Comparison of ENCODE assay signal across 1 cellular context in the genomic region with DNA sequence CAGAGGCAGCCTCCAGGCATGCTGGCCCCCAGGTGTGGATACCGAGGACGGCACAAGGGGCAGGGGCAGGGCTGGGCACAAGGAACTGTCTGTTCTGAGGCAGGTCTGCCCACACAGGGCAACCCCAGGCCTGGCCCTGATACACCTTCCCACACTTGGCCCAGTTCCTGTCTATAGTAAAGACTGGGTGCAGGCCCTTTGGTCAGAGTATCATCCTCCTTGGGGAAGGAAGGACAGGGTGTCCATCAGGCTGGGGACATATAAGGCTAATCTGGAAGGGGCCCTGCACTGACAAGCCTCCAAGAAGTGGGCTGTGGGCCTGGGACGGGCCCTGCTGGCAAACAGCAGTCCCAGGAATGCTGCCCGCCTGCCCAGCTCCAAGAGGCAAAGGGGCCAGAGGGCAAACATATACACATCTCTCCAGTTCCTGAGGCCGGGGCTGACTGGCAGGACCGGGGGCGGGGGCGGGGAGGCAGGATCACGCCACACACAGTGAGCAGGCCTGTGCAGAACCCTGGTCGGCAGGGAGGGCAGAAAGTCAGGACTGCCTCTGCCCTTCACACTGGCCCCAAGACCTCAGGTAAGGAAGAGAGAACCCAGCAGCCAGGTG.
TF ChIP-seq lines count a peak whose summit lies in the region.

No MANE protein-coding gene starts in this region.

TF ChIP-seq in GM23338, 12 proteins besides CTCF, POLR2A, EP300 and RAD21 (continued from another document):
- TF ChIP-seq, protein P1, sequence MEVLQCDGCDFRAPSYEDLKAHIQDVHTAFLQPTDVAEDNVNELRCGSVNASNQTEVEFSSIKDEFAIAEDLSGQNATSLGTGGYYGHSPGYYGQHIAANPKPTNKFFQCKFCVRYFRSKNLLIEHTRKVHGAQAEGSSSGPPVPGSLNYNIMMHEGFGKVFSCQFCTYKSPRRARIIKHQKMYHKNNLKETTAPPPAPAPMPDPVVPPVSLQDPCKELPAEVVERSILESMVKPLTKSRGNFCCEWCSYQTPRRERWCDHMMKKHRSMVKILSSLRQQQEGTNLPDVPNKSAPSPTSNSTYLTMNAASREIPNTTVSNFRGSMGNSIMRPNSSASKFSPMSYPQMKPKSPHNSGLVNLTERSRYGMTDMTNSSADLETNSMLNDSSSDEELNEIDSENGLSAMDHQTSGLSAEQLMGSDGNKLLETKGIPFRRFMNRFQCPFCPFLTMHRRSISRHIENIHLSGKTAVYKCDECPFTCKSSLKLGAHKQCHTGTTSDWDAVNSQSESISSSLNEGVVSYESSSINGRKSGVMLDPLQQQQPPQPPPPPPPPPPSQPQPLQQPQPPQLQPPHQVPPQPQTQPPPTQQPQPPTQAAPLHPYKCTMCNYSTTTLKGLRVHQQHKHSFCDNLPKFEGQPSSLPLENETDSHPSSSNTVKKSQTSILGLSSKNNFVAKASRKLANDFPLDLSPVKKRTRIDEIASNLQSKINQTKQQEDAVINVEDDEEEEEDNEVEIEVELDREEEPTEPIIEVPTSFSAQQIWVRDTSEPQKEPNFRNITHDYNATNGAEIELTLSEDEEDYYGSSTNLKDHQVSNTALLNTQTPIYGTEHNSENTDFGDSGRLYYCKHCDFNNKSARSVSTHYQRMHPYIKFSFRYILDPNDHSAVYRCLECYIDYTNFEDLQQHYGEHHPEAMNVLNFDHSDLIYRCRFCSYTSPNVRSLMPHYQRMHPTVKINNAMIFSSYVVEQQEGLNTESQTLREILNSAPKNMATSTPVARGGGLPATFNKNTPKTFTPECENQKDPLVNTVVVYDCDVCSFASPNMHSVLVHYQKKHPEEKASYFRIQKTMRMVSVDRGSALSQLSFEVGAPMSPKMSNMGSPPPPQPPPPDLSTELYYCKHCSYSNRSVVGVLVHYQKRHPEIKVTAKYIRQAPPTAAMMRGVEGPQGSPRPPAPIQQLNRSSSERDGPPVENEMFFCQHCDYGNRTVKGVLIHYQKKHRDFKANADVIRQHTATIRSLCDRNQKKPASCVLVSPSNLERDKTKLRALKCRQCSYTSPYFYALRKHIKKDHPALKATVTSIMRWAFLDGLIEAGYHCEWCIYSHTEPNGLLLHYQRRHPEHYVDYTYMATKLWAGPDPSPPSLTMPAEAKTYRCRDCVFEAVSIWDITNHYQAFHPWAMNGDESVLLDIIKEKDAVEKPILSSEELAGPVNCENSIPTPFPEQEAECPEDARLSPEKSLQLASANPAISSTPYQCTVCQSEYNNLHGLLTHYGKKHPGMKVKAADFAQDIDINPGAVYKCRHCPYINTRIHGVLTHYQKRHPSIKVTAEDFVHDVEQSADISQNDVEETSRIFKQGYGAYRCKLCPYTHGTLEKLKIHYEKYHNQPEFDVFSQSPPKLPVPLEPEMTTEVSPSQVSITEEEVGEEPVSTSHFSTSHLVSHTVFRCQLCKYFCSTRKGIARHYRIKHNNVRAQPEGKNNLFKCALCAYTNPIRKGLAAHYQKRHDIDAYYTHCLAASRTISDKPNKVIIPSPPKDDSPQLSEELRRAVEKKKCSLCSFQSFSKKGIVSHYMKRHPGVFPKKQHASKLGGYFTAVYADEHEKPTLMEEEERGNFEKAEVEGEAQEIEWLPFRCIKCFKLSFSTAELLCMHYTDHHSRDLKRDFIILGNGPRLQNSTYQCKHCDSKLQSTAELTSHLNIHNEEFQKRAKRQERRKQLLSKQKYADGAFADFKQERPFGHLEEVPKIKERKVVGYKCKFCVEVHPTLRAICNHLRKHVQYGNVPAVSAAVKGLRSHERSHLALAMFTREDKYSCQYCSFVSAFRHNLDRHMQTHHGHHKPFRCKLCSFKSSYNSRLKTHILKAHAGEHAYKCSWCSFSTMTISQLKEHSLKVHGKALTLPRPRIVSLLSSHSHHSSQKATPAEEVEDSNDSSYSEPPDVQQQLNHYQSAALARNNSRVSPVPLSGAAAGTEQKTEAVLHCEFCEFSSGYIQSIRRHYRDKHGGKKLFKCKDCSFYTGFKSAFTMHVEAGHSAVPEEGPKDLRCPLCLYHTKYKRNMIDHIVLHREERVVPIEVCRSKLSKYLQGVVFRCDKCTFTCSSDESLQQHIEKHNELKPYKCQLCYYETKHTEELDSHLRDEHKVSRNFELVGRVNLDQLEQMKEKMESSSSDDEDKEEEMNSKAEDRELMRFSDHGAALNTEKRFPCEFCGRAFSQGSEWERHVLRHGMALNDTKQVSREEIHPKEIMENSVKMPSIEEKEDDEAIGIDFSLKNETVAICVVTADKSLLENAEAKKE (CRISPR knock-in tag; IDR thresholded peaks at IDR 0.05), result no peak
- TF ChIP-seq, protein P2, sequence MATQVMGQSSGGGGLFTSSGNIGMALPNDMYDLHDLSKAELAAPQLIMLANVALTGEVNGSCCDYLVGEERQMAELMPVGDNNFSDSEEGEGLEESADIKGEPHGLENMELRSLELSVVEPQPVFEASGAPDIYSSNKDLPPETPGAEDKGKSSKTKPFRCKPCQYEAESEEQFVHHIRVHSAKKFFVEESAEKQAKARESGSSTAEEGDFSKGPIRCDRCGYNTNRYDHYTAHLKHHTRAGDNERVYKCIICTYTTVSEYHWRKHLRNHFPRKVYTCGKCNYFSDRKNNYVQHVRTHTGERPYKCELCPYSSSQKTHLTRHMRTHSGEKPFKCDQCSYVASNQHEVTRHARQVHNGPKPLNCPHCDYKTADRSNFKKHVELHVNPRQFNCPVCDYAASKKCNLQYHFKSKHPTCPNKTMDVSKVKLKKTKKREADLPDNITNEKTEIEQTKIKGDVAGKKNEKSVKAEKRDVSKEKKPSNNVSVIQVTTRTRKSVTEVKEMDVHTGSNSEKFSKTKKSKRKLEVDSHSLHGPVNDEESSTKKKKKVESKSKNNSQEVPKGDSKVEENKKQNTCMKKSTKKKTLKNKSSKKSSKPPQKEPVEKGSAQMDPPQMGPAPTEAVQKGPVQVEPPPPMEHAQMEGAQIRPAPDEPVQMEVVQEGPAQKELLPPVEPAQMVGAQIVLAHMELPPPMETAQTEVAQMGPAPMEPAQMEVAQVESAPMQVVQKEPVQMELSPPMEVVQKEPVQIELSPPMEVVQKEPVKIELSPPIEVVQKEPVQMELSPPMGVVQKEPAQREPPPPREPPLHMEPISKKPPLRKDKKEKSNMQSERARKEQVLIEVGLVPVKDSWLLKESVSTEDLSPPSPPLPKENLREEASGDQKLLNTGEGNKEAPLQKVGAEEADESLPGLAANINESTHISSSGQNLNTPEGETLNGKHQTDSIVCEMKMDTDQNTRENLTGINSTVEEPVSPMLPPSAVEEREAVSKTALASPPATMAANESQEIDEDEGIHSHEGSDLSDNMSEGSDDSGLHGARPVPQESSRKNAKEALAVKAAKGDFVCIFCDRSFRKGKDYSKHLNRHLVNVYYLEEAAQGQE (IDR thresholded peaks at IDR 0.05; ENCODE audit: unreplicated experiment), result no peak
- TF ChIP-seq JUNB (IDR thresholded peaks at IDR 0.05; ENCODE audit: unreplicated experiment), result no peak
- TF ChIP-seq STAT1 (IDR thresholded peaks at IDR 0.05; ENCODE audit: unreplicated experiment), result no peak
- TF ChIP-seq POLR2AphosphoS5 (IDR thresholded peaks at IDR 0.05; ENCODE audit: low read depth), result no peak
- TF ChIP-seq ZNF114 (CRISPR knock-in tag; IDR thresholded peaks at IDR 0.05), result no peak
- TF ChIP-seq, protein P3, sequence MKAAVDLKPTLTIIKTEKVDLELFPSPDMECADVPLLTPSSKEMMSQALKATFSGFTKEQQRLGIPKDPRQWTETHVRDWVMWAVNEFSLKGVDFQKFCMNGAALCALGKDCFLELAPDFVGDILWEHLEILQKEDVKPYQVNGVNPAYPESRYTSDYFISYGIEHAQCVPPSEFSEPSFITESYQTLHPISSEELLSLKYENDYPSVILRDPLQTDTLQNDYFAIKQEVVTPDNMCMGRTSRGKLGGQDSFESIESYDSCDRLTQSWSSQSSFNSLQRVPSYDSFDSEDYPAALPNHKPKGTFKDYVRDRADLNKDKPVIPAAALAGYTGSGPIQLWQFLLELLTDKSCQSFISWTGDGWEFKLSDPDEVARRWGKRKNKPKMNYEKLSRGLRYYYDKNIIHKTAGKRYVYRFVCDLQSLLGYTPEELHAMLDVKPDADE (IDR thresholded peaks at IDR 0.05), result no peak
- no peak for TF ChIP-seq CREB1 (CRISPR knock-in tag; IDR thresholded peaks at IDR 0.05; ENCODE audit: low read depth)
- no peak for TF ChIP-seq NANOG (IDR thresholded peaks at IDR 0.05; ENCODE audit: borderline replicate concordance)
- no peak for TF ChIP-seq EZH2phosphoT487 (IDR thresholded peaks at IDR 0.05; ENCODE audit: unreplicated experiment)
